In genomic region chr6:127794405-127794804, GRCh38 we compare ENCODE assay signal across 18 cellular contexts.
"Had no signal": no experiment of that assay in that cellular context is flagged by ENCODE, and none has a peak within 500 bp of the region (broad histone marks: within the 10 kb centered on the region; RNA-seq: fewer than 3 reads in every experiment).

No MANE protein-coding gene starts in this region.

- H3K36me3 Mint-ChIP-seq: natural killer cell had no signal

- H3K9me3 ChIP-seq: body of pancreas, esophagus muscularis mucosa, mucosa of descending colon, neutrophil, tibial nerve, uterus had no signal

- ATAC-seq: body of pancreas, left lung, mucosa of descending colon, natural killer cell had no signal

- H3K4me3 Mint-ChIP-seq: activated B cell treated with CpG ODN at 0.5 μM for 24 hours, natural killer cell had no signal

- H3K27me3 Mint-ChIP-seq: activated B cell treated with CpG ODN at 0.5 μM for 24 hours had no signal

- H3K27me3 ChIP-seq: body of pancreas, esophagus muscularis mucosa, hepatocyte, left lung, neutrophil, tibial nerve, uterus had no signal

- DNase-seq: activated B cell treated with CpG ODN at 0.5 μM for 24 hours; activated naive CD4-positive, alpha-beta T cell; amygdala; body of pancreas; central memory CD4-positive, alpha-beta T cell; kidney; left lung; mammary epithelial cell; mucosa of descending colon; natural killer cell; stimulated activated CD4-positive, alpha-beta T cell treated with anti-CD3 and anti-CD28 coated beads, Interleukin-1b, Interleukin-23, amount 100 ng/mL, for 48 hours; uterus had no signal

- H3K4me1 Mint-ChIP-seq: activated B cell treated with CpG ODN at 0.5 μM for 24 hours, natural killer cell had no signal

- H3K36me3 ChIP-seq: esophagus muscularis mucosa, left lung, neutrophil, tibial nerve, uterus had no signal

- H3K27ac Mint-ChIP-seq: activated B cell treated with CpG ODN at 0.5 μM for 24 hours, natural killer cell had no signal

- H3K4me3 ChIP-seq: body of pancreas, coronary artery, esophagus muscularis mucosa, hepatocyte, left lung, mucosa of descending colon, tibial nerve, uterus had no signal

- H3K9me3 Mint-ChIP-seq: activated B cell treated with CpG ODN at 0.5 μM for 24 hours, natural killer cell had no signal

- H3K27ac ChIP-seq: body of pancreas, coronary artery, esophagus muscularis mucosa, hepatocyte, left lung, neutrophil, parathyroid adenoma, tibial nerve, uterus had no signal

- H3K4me1 ChIP-seq: body of pancreas, esophagus muscularis mucosa, left lung, parathyroid adenoma, tibial nerve, uterus had no signal
